22 cellular contexts compared by ENCODE assay signal in genomic region chr2:2832657-2833056, GRCh38.
"Had no signal": no experiment of that assay in that cellular context is flagged by ENCODE, and none has a peak within 500 bp of the region (broad histone marks: within the 10 kb centered on the region; RNA-seq: fewer than 3 reads in every experiment).

No MANE protein-coding gene starts in this region.

- H3K9me3 ChIP-seq: MG63, SK-N-SH had no signal

- H3K36me3 ChIP-seq: MG63 had no signal

- H3K4me2 ChIP-seq: SK-N-SH had no signal

- H3K27me3 ChIP-seq: MG63 had no signal

- H3K9me2 ChIP-seq: SK-N-SH had no signal

- H3K27ac ChIP-seq: RWPE1 had no signal

- DNase-seq: IMR-90, Karpas-422, KG1, MG63, NCI-H1092, NCI-H1105 treated with DMSO at 0.1 percent for 48 hours, NCI-H1436, NCI-H187, NCI-H2029, NCI-H2081 treated with DMSO at 0.1 percent for 48 hours, NCI-H2171, NCI-H226, NCI-H446, NCI-H510A, NCI-H524 treated with DMSO at 0.1 percent for 48 hours, NCI-H69, NCI-H774, PC-3, SHP77, SK-N-SH had no signal

- ATAC-seq: HepG2, PC-3 had no signal

- H3K4me3 ChIP-seq: MG63 had no signal
